8 cellular contexts compared by ENCODE assay signal in the genomic region with DNA sequence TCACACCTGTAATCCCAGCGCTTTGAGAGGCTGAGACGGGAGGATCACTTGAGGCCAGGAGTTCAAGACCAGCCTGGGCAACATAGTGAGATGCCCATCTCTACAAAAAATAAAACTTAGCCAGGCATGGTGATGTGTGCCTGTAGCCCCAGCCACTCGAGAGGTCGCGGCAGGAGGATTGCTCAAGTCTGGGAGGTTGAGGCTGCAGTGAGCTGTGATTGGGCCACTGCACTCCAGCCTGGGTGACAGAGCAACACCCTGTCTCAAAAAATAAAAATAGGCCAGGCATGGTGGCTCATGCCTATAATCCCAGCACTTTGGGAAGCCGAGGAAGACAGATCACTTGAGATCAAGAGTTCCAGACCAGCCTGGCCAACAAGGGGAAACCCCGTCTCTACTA. TPM values are rescaled to one million over a fixed set of nuclear protein-coding genes. Genes with fewer than 3 reads are reported as not detected.
A peak's percentile ranks its signal among the peaks of the same experiment; 100 is the strongest.
DNase-seq lines count a peak whose midpoint lies in the region; ATAC-seq, FAIRE-seq and TF ChIP-seq lines count a peak whose summit lies in the region.
"Not testable (repeated sequence)": the region's sequence is repeated elsewhere in the genome, so short reads cannot be mapped to it uniquely, and the experiment has no call there.

No MANE protein-coding gene starts in this region.

- 0 out of 22 replicates have a peak overlapping the region, but pooled peaks of 2 of the 11 experiments have one; percentile 4 to 22 for H3K27ac ChIP-seq in BLaER1 treated with 17β-estradiol and CSF1 and Interleukin-3, amounts not matched to agents 10 nM and 100 nM
- peak overlapping the region; percentile 80 to 100 (median 100) for H3K27ac ChIP-seq in body of pancreas
- H3K27ac ChIP-seq in esophagus squamous epithelium = peak overlapping the region; percentile 94 to 99 (median 96)
- peak overlapping the region; percentile 82 to 99 for H3K27ac ChIP-seq in kidney (ENCODE audit: low read depth in 2 of 2, low read length in 2 of 2)
- peak overlapping the region; percentile 81 to 85 for H3K27ac ChIP-seq in mucosa of rectum (ENCODE audit: low read depth in 2 of 2, low read length in 2 of 2)
- H3K27ac ChIP-seq in gastrocnemius medialis = peak overlapping the region; percentile 98 to 100 (median 98)
- H3K27ac ChIP-seq in temporal lobe (ENCODE audit: low read depth, low read length) = peak overlapping the region; percentile 97
- peak overlapping the region; percentile 98 to 100 for H3K27ac ChIP-seq in uterus

- H4K20me1 ChIP-seq in BLaER1 treated with 17β-estradiol and CSF1 and Interleukin-3, amounts not matched to agents 10 nM and 100 nM = peaks cover 52 to 95% (median 91%) of the 10 kb centered on the region in 11 experiments

- peaks cover 40 to 83% (median 66%) of the 10 kb centered on the region in 11 experiments for H3K36me3 ChIP-seq in BLaER1 treated with 17β-estradiol and CSF1 and Interleukin-3, amounts not matched to agents 10 nM and 100 nM
- H3K36me3 ChIP-seq in body of pancreas (replicated peaks in 1 of 2; ENCODE audit: insufficient read depth in 1 of 2, low read depth in 2 of 2); kidney (ENCODE audit: control insufficient read depth in 1 of 2, insufficient read depth in 2 of 2, low read length in 2 of 2); mucosa of rectum (ENCODE audit: control insufficient read depth in 2 of 2, insufficient read depth in 2 of 2, low read length in 2 of 2); gastrocnemius medialis; uterus: not testable (repeated sequence)
- H3K36me3 ChIP-seq in esophagus squamous epithelium = peaks cover 0 to 19% (median 0%) of the 10 kb centered on the region in 3 donors

- intact Hi-C loops in body of pancreas (cut with DNase I); esophagus squamous epithelium (cut with DNase I); kidney (cut with DNase I); gastrocnemius medialis (cut with DNase I; ENCODE audit: low total_unique reads); uterus (cut with DNase I; ENCODE audit: low total_unique reads): not testable (repeated sequence)

- 75 to 85% methylated on average over 7 of the region's 7 CpGs for WGBS in body of pancreas, 2 donors
- 53% methylated on average over 7 of the region's 7 CpGs for WGBS in esophagus squamous epithelium, 2 donors

- DNase-seq in body of pancreas; esophagus squamous epithelium (lab: John Stamatoyannopoulos, UW); kidney; uterus: not testable (repeated sequence)
- peak in 1 of 2 donors; percentile 75 for DNase-seq in gastrocnemius medialis

- H3K9me3 ChIP-seq in BLaER1 treated with 17β-estradiol and CSF1 and Interleukin-3, amounts not matched to agents 10 nM and 100 nM (replicated peaks in 1 of 11); body of pancreas; esophagus squamous epithelium; kidney (ENCODE audit: control insufficient read depth in 1 of 2, low read length in 2 of 2); mucosa of rectum (ENCODE audit: control insufficient read depth in 2 of 2, low read length in 2 of 2); gastrocnemius medialis; uterus: not testable (repeated sequence)

- not testable (repeated sequence) for H3K4me3 ChIP-seq in BLaER1 treated with 17β-estradiol and CSF1 and Interleukin-3, amounts not matched to agents 10 nM and 100 nM; body of pancreas; esophagus squamous epithelium; mucosa of rectum (ENCODE audit: low read length in 2 of 2); gastrocnemius medialis; uterus
- H3K4me3 ChIP-seq in kidney (ENCODE audit: low read length in 2 of 2) = peak overlapping the region in 1 of 2 donors; percentile 18

- H3K4me2 ChIP-seq in BLaER1 treated with 17β-estradiol and CSF1 and Interleukin-3, amounts not matched to agents 10 nM and 100 nM = peak overlapping the region in 8 of 11 experiments; percentile 19 to 80 (median 24); a peak in 10 of 22 replicates

- in situ Hi-C loops in gastrocnemius medialis (cut with MboI; ENCODE audit: low sequenced_read_pairs in 4 of 4) = not testable (repeated sequence)

- FAIRE-seq in kidney (lab: Jason Lieb, UNC) = not testable (repeated sequence)

- not testable (repeated sequence) for H3K27me3 ChIP-seq in BLaER1 treated with 17β-estradiol and CSF1 and Interleukin-3, amounts not matched to agents 10 nM and 100 nM; body of pancreas; esophagus squamous epithelium; mucosa of rectum (ENCODE audit: control insufficient read depth in 2 of 2, insufficient read depth in 2 of 2, low read length in 2 of 2); gastrocnemius medialis; uterus

- TF ChIP-seq CTCF in body of pancreas (IDR thresholded peaks at IDR 0.05); esophagus squamous epithelium (IDR thresholded peaks at IDR 0.05); kidney (IDR thresholded peaks at IDR 0.05; ENCODE audit: borderline replicate concordance, extremely low read depth, insufficient read depth); gastrocnemius medialis (IDR thresholded peaks at IDR 0.05 in 4 of 5, conservative IDR thresholded peaks at IDR 0.05 in 1 of 5); uterus (IDR thresholded peaks at IDR 0.05): not testable (repeated sequence)

- not testable (repeated sequence) for ATAC-seq in body of pancreas, gastrocnemius medialis

- not testable (repeated sequence) for TF ChIP-seq POLR2A in body of pancreas (IDR thresholded peaks at IDR 0.05); esophagus squamous epithelium (IDR thresholded peaks at IDR 0.05); uterus (IDR thresholded peaks at IDR 0.05)
- peak in 1 of 2 donors; percentile 18 for TF ChIP-seq POLR2A in gastrocnemius medialis (IDR thresholded peaks at IDR 0.05)

- peak overlapping the region in 4 of 11 experiments; percentile 9 to 24 (median 20); a peak in 6 of 22 replicates for H3K9ac ChIP-seq in BLaER1 treated with 17β-estradiol and CSF1 and Interleukin-3, amounts not matched to agents 10 nM and 100 nM
- peak overlapping the region in 1 of 2 donors; percentile 96 for H3K9ac ChIP-seq in kidney (ENCODE audit: low read length in 2 of 2)
- not testable (repeated sequence) for H3K9ac ChIP-seq in mucosa of rectum (ENCODE audit: low read depth in 1 of 2, low read length in 2 of 2)

- peaks cover 34 to 70% (median 59%) of the 10 kb centered on the region in 10 experiments for H3K4me1 ChIP-seq in BLaER1 treated with 17β-estradiol and CSF1 and Interleukin-3, amounts not matched to agents 10 nM and 100 nM
- H3K4me1 ChIP-seq in body of pancreas (peaks cover 85% of the 10 kb centered on the region), esophagus squamous epithelium (peaks cover 62 to 86% (median 73%) of the 10 kb centered on the region in 3 donors), kidney (ENCODE audit: control insufficient read depth in 1 of 2, insufficient read depth in 1 of 2, low read depth in 1 of 2, low read length in 2 of 2) (peaks cover 16 to 38% of the 10 kb centered on the region in 2 donors), mucosa of rectum (ENCODE audit: control insufficient read depth in 2 of 2, insufficient read depth in 2 of 2, low read length in 2 of 2) (peaks cover 20 to 26% of the 10 kb centered on the region in 2 donors), gastrocnemius medialis (peaks cover 50 to 72% of the 10 kb centered on the region in 2 donors), uterus (peaks cover 5 to 17% of the 10 kb centered on the region in 2 donors)

RNA-seq across cellular contexts. Expression of a gene that starts 32.9 kb away (rescaled TPM):
- total RNA-seq in body of pancreas (100 to 1,000 TPM; 178 to 186 TPM), esophagus squamous epithelium (10 to 100 TPM; 40.8 to 80.9 (median 61.0) TPM), kidney (173 TPM), gastrocnemius medialis (100 to 1,000 TPM in 3 of 4 donors, 10 to 100 TPM in 1; 90.2 to 403 (median 348) TPM), temporal lobe (7.1 TPM), uterus (100 to 1,000 TPM in 2 of 4 donors, 10 to 100 TPM in 2; 18.5 to 361 (median 82.9) TPM)
- polyA plus RNA-seq in kidney (ENCODE audit: insufficient read depth, low read depth, low replicate concordance) = 20.3 TPM
